10 cellular contexts compared by ENCODE assay signal in the genomic region with DNA sequence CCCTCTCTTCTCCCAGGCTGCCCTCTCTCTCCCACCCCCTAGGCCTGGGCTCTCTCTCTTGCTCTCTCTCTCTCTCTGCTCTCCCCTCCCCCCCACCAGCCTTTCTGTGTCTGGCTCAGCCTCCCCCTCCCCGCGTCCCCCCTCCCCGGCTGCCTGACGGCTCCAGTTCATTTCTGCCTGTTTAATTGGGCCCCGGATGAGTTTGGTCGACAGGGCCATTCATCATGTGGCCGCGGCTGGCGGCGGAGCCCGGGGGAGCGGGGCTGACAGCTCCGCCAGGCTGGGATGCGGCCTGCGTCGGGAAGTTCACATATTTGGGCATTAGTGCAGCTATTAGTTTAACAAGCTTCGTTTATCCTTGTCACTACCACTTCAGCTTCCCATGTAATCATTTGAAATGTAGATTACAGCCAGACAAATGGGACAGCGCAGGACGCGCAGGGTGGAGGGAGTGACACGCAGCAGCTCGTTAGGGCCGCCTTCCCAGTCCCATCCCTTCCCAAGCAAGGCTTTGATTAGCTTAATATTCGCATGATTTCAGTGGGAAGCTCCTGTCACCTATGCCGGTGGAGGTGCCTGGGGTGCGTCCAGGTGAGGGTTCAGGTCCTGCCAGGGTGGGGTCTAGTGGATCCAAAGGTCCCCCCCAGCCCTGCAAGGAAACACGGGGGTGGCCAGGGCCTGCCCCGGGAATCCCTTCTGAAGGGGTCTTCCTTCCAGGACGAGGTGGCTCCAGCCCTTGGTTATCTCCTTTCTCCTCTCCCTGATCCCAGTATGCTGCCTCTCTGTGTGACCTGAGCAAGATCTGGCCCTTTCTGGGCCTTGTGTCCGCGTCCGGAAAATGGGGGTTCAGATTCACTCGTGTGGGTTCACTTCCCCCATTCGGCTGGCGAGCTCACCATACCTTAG.
A peak's percentile ranks its signal among the peaks of the same experiment; 100 is the strongest.
DNase-seq lines count a peak whose midpoint lies in the region; ATAC-seq and TF ChIP-seq lines count a peak whose summit lies in the region.
"Had no signal": no experiment of that assay in that cellular context is flagged by ENCODE, and none has a peak within 500 bp of the region (broad histone marks: within the 10 kb centered on the region; RNA-seq: fewer than 3 reads in every experiment).

No MANE protein-coding gene starts in this region.

- intact Hi-C loops in Calu3 (cut with micrococcal nuclease; ENCODE audit: unreplicated experiment) (no loop called here), left cardiac atrium (cut with DNase I) (no loop called here)

- H3K36me3 Mint-ChIP-seq in Calu3 (ENCODE audit: insufficient read depth, unreplicated experiment): no peaks in the 10 kb centered on the region

- CTCF ChIA-PET in Calu3 (lab: Charles Lee): no interaction called here

- peaks cover 9% of the 10 kb centered on the region for H3K4me1 Mint-ChIP-seq in Calu3 (ENCODE audit: low read depth, unreplicated experiment)

- in situ Hi-C loops in ACHN (cut with HindIII; ENCODE audit: low pct_ligation_motif_present, low pct_unique_long_range_greater_than_20kb, low sequenced_read_pairs): no loop called here

- ATAC-seq in left cardiac atrium (peak; percentile 51 to 56), GM18868 (IDR thresholded peaks at IDR 0.05; ENCODE audit: unreplicated experiment) (no peak)

- H3K27me3 Mint-ChIP-seq in Calu3 (ENCODE audit: unreplicated experiment): peaks cover 62% of the 10 kb centered on the region

- no peak for DNase-seq in Calu3
- DNase-seq in NCI-H774 (lab: John Stamatoyannopoulos, UW): peak; percentile 18
- DNase-seq in left cardiac atrium: no peak
- peak in 39 of 56 donors; percentile 8 to 68 (median 36) for DNase-seq in nucleus accumbens (lab: John Stamatoyannopoulos, UW)
- no peak for DNase-seq in NCI-H1092 (lab: John Stamatoyannopoulos, UW)
- DNase-seq in ACHN: no peak
- no peak for DNase-seq in NCI-H2196 (lab: John Stamatoyannopoulos, UW; ENCODE audit: unreplicated experiment)
- DNase-seq: HFFc6, transverse colon had no signal

- peak overlapping the region; percentile 63 for H3K4me3 Mint-ChIP-seq in Calu3 (ENCODE audit: low read depth, unreplicated experiment)
- H3K4me3 Mint-ChIP-seq: HFFc6 had no signal

- BruUV-seq in Calu3 (replicated peaks; lab: Mats Ljungman, UMichigan): no TSS peak

- H3K9me3 Mint-ChIP-seq in Calu3 (ENCODE audit: low read depth, unreplicated experiment): no peaks in the 10 kb centered on the region
- H3K9me3 Mint-ChIP-seq: HFFc6 had no signal

- no peak for TF ChIP-seq CTCF in Calu3 (IDR thresholded peaks at IDR 0.05; ENCODE audit: unreplicated experiment)

- H3K27ac Mint-ChIP-seq in Calu3 (ENCODE audit: unreplicated experiment): no peak overlapping the region
- H3K27ac Mint-ChIP-seq: HFFc6 had no signal

Comparison
In these comparisons a context has a peak if more than half of its experiments do, and no peak if none do; other contexts are left out.
1. DNase-seq: peak in NCI-H774 (single experiment) and nucleus accumbens (39 of 56); none in Calu3 (single experiment), left cardiac atrium (single experiment), NCI-H1092 (single experiment), ACHN (single experiment) and NCI-H2196 (single experiment).